In genomic region chr1:11706292-11706691, GRCh38 we compare ENCODE assay signal across 16 cellular contexts. TPM values are rescaled to one million over a fixed set of nuclear protein-coding genes. Genes with fewer than 3 reads are reported as not detected.
DNase-seq lines count a peak whose midpoint lies in the region; ATAC-seq, FAIRE-seq and TF ChIP-seq lines count a peak whose summit lies in the region.
"Had no signal": no experiment of that assay in that cellular context is flagged by ENCODE, and none has a peak within 500 bp of the region (broad histone marks: within the 10 kb centered on the region; RNA-seq: fewer than 3 reads in every experiment).

No MANE protein-coding gene starts in this region.

- no peak for FAIRE-seq in HTR-8/SVneo (lab: Jason Lieb, UNC)
- FAIRE-seq: A204.1, D721Med, G401.6, GM12891 had no signal

- H3K4me3 Mint-ChIP-seq in brain = no peak overlapping the region
- H3K4me3 Mint-ChIP-seq: CD4-positive, alpha-beta T cell had no signal

- no peaks in the 10 kb centered on the region for H3K9me3 Mint-ChIP-seq in brain
- H3K9me3 Mint-ChIP-seq: CD4-positive, alpha-beta T cell had no signal

- H2BK12ac ChIP-seq in neuronal stem cell (ENCODE audit: low read length) = no peak overlapping the region

- peak overlapping the region; percentile 61 for H3K18ac ChIP-seq in neuronal stem cell (ENCODE audit: low read length)

- H3K4ac ChIP-seq in neuronal stem cell (ENCODE audit: low read length) = no peak overlapping the region

- TF ChIP-seq CTCF in brain (conservative IDR thresholded peaks at IDR 0.05) = no peak

- H4K91ac ChIP-seq in neuronal stem cell (ENCODE audit: low read depth, low read length, poor library complexity) = no peak overlapping the region

- peaks cover 0 to 6% of the 10 kb centered on the region in 2 donors for H3K9me3 ChIP-seq in neuronal stem cell (replicated peaks in 1 of 2; ENCODE audit: control insufficient read depth in 2 of 2, insufficient read depth in 1 of 2, low read depth in 1 of 2, low read length in 2 of 2)
- H3K9me3 ChIP-seq: Caco-2 had no signal

- no peak overlapping the region for H4K8ac ChIP-seq in neuronal stem cell (ENCODE audit: low read depth, low read length)

- no peak overlapping the region for H3K23ac ChIP-seq in neuronal stem cell (ENCODE audit: low read depth, low read length, poor library complexity)

- H2AFZ ChIP-seq in neuronal stem cell (ENCODE audit: low read length) = no peak overlapping the region

- H3K27me3 Mint-ChIP-seq in brain = peaks cover 3% of the 10 kb centered on the region

- no peak overlapping the region for H2BK5ac ChIP-seq in neuronal stem cell (ENCODE audit: low read length)

- H2AK5ac ChIP-seq in neuronal stem cell (ENCODE audit: low read depth, low read length) = peak overlapping the region; percentile 12

- H3K4me3 ChIP-seq in H7 (ENCODE audit: insufficient read depth, low read depth, low read length) = no peak overlapping the region
- no peak overlapping the region for H3K4me3 ChIP-seq in neuronal stem cell (ENCODE audit: low read length in 2 of 2)

- no CpG with 5 or more reads among the region's 14 CpGs for WGBS in neuronal stem cell (ENCODE audit: extremely low coverage in 2 of 2, insufficient read length in 2 of 2, insufficient replicate concordance in 1 of 2), 2 donors

- peak overlapping the region; percentile 65 for H2BK15ac ChIP-seq in neuronal stem cell (ENCODE audit: low read length)

- no peak for ATAC-seq in GM21825 (IDR thresholded peaks at IDR 0.05; ENCODE audit: unreplicated experiment)

- H3K36me3 Mint-ChIP-seq in brain = peaks cover 19% of the 10 kb centered on the region

- no peak overlapping the region for H3K27ac ChIP-seq in neuronal stem cell (replicated peaks; ENCODE audit: low read length)
- H3K27ac ChIP-seq: C4-2B had no signal

- H2BK120ac ChIP-seq in neuronal stem cell (ENCODE audit: low read depth, low read length) = no peak overlapping the region

- H3K36me3 ChIP-seq in H7 (replicated peaks; ENCODE audit: control insufficient read depth, insufficient read depth, low read length) = peaks cover 2% of the 10 kb centered on the region; the same call in 1 of the 2 replicates
- H3K36me3 ChIP-seq in neuronal stem cell (replicated peaks in 1 of 2; ENCODE audit: control insufficient read depth in 2 of 2, insufficient read depth in 2 of 2, low read length in 2 of 2) = peaks cover 10 to 54% of the 10 kb centered on the region in 2 donors

- no peaks in the 10 kb centered on the region for H3K4me1 Mint-ChIP-seq in brain

- peak; percentile 49 for DNase-seq in H7
- DNase-seq in neuronal stem cell (ENCODE audit: low spot score) = no peak
- no peak for DNase-seq in AG08395 (ENCODE audit: low spot score)
- DNase-seq in HTR-8/SVneo (ENCODE audit: insufficient read length, low spot score) = no peak
- DNase-seq: Caco-2; CD4-positive, alpha-beta T cell; GOT3; HCEC 1CT had no signal

- peaks cover 6% of the 10 kb centered on the region for H3K79me1 ChIP-seq in neuronal stem cell (ENCODE audit: low read depth, low read length)

- H3K27me3 ChIP-seq in H7 (ENCODE audit: control insufficient read depth, insufficient read depth, low read length) = no peaks in the 10 kb centered on the region
- H3K27me3 ChIP-seq in neuronal stem cell (ENCODE audit: control insufficient read depth in 3 of 3, insufficient read depth in 3 of 3, low read depth in 1 of 3, low read length in 3 of 3) = peaks cover 0 to 3% (median 0%) of the 10 kb centered on the region in 3 experiments

- H3K14ac ChIP-seq in neuronal stem cell (ENCODE audit: low read length) = peak overlapping the region; percentile 78

- H3K27ac Mint-ChIP-seq in brain = peak overlapping the region in 4 of 5 experiments; percentile 40 to 76 (median 71)
- H3K27ac Mint-ChIP-seq: CD4-positive, alpha-beta T cell had no signal

- peaks cover 35 to 41% of the 10 kb centered on the region in 2 donors for H3K4me1 ChIP-seq in neuronal stem cell (ENCODE audit: control insufficient read depth in 2 of 2, insufficient read depth in 1 of 2, low read depth in 1 of 2, low read length in 2 of 2)
- H3K4me1 ChIP-seq: Caco-2 had no signal

- H3K4me2 ChIP-seq in neuronal stem cell (ENCODE audit: insufficient read depth, low read length, poor library complexity, severe bottlenecking) = no peak overlapping the region

- no peak overlapping the region for H3K9ac ChIP-seq in neuronal stem cell (ENCODE audit: low read depth, low read length, poor library complexity)

RNA-seq across cellular contexts. Expression of gene DRAXIN, which starts 14.8 kb away (rescaled TPM):
- 52.4 and 60.1 TPM in 2 replicates for total RNA-seq in H7 (2014; rRNA removed; shearing (Covaris generic))
- 15.1 TPM for polyA plus RNA-seq in brain (ENCODE audit: insufficient read depth, low read depth, low replicate concordance)
- 9.5 TPM for polyA plus RNA-seq in neuronal stem cell (2013, experiment 1 of 2)
- polyA plus RNA-seq in neuronal stem cell (2013, experiment 2 of 2) = 9.7 TPM
- total RNA-seq: HT-29 had no signal

RNA-seq across cellular contexts. Expression of gene MAD2L2, which starts 25.3 kb away (rescaled TPM):
- total RNA-seq in H7 (2014; rRNA removed; shearing (Covaris generic)) = 786 and 983 TPM in 2 replicates
- polyA plus RNA-seq in brain (ENCODE audit: insufficient read depth, low read depth, low replicate concordance) = 275 TPM
- 132 TPM for polyA plus RNA-seq in neuronal stem cell (2013, experiment 1 of 2)
- polyA plus RNA-seq in neuronal stem cell (2013, experiment 2 of 2) = 126 TPM

RNA-seq across cellular contexts. Expression of gene AGTRAP, which starts 29.6 kb away (rescaled TPM):
- total RNA-seq in H7 (2014; rRNA removed; shearing (Covaris generic)) = 162 and 166 TPM in 2 replicates
- 50.0 TPM for polyA plus RNA-seq in brain (ENCODE audit: insufficient read depth, low read depth, low replicate concordance)
- polyA plus RNA-seq in neuronal stem cell (2013, experiment 1 of 2) = 40.4 TPM
- 41.2 TPM for polyA plus RNA-seq in neuronal stem cell (2013, experiment 2 of 2)

RNA-seq across cellular contexts. Expression of gene FBXO6, which starts 42.3 kb away (rescaled TPM):
- total RNA-seq in H7 (2014; rRNA removed; shearing (Covaris generic)) = 1.7 and 3.4 TPM in 2 replicates
- polyA plus RNA-seq in brain (ENCODE audit: insufficient read depth, low read depth, low replicate concordance) = 7.4 TPM
- 1.4 TPM for polyA plus RNA-seq in neuronal stem cell (2013, experiment 1 of 2)
- 1.5 TPM for polyA plus RNA-seq in neuronal stem cell (2013, experiment 2 of 2)
- total RNA-seq: HT-29 had no signal

RNA-seq across cellular contexts. Expression of gene FBXO44, which starts 51.6 kb away (rescaled TPM):
- 24.5 and 32.4 TPM in 2 replicates for total RNA-seq in H7 (2014; rRNA removed; shearing (Covaris generic))
- polyA plus RNA-seq in brain (ENCODE audit: insufficient read depth, low read depth, low replicate concordance) = 63.8 TPM
- polyA plus RNA-seq in neuronal stem cell (2013, experiment 1 of 2) = 16.4 TPM
- 16.6 TPM for polyA plus RNA-seq in neuronal stem cell (2013, experiment 2 of 2)
